Comparison of ENCODE assay signal across 9 cellular contexts in genomic region chr10:69389827-69390490, GRCh38. TPM values are rescaled to one million over a fixed set of nuclear protein-coding genes. Genes with fewer than 3 reads are reported as not detected.
A peak's percentile ranks its signal among the peaks of the same experiment; 100 is the strongest.
DNase-seq lines count a peak whose midpoint lies in the region; ATAC-seq and TF ChIP-seq lines count a peak whose summit lies in the region.
"Had no signal": no experiment of that assay in that cellular context is flagged by ENCODE, and none has a peak within 500 bp of the region (broad histone marks: within the 10 kb centered on the region; RNA-seq: fewer than 3 reads in every experiment).

No MANE protein-coding gene starts in this region.

- ATAC-seq in WTC11 (peak; percentile 77), left ventricle myocardium superior (peak; percentile 62), HG03280 (IDR thresholded peaks at IDR 0.05; ENCODE audit: unreplicated experiment) (no peak), GM21786 (IDR thresholded peaks at IDR 0.05; ENCODE audit: unreplicated experiment) (no peak)

- CTCF ChIA-PET in WTC11 (lab: Charles Lee): interaction anchor here (0.7 to 3.0 kb wide), 17 partner anchors 9 to 167 kb away, joined by 3 to 31 read pairs (median 5); no protein-coding TSS in a partner anchor

- H3K27me3 ChIP-seq in ACC112 (ENCODE audit: insufficient read depth, low read length): no peaks in the 10 kb centered on the region
- H3K27me3 ChIP-seq in H7 (ENCODE audit: control insufficient read depth, insufficient read depth, low read length): no peaks in the 10 kb centered on the region

- H3K4me1 ChIP-seq in ACC112 (ENCODE audit: control insufficient read depth, insufficient read depth, low read length, unreplicated experiment): peaks cover 23% of the 10 kb centered on the region

- peaks cover 71% of the 10 kb centered on the region for H3K36me3 Mint-ChIP-seq in WTC11

- H3K4me3 ChIP-seq in ACC112 (ENCODE audit: low read depth, low read length): no peak overlapping the region
- H3K4me3 ChIP-seq in H7 (ENCODE audit: insufficient read depth, low read depth, low read length): no peak overlapping the region

- H3K27me3 Mint-ChIP-seq in WTC11 (ENCODE audit: low read depth): no peaks in the 10 kb centered on the region

- POLR2A ChIA-PET in WTC11 (lab: Charles Lee): interaction anchor here (0.9 to 1.8 kb wide), 8 partner anchors 14 to 77 kb away, joined by 3 to 7 read pairs (median 3); no protein-coding TSS in a partner anchor

- H3K36me3 ChIP-seq in ACC112 (ENCODE audit: insufficient read depth, low read length) (peaks cover 21% of the 10 kb centered on the region; the same call in 1 of the 2 replicates), H7 (replicated peaks; ENCODE audit: control insufficient read depth, insufficient read depth, low read length) (peaks cover 51% of the 10 kb centered on the region)

- peak overlapping the region; percentile 98 for H3K27ac Mint-ChIP-seq in WTC11

- H3K4me1 Mint-ChIP-seq in WTC11: peaks cover 42% of the 10 kb centered on the region

- intact Hi-C loops in left ventricle myocardium superior (cut with micrococcal nuclease): loop anchor here (5.0 kb wide), 1 partner anchor 153 kb away; no protein-coding TSS in a partner anchor

- H3K79me2 ChIP-seq in ACC112 (ENCODE audit: control insufficient read depth, insufficient read depth, low read length, unreplicated experiment): no peaks in the 10 kb centered on the region

- DNase-seq in H7 (peak; percentile 88), WTC11 (ENCODE audit: low spot score) (peak; percentile 59), left ventricle myocardium superior (peak; percentile 62), COLO668 (lab: John Stamatoyannopoulos, UW; ENCODE audit: unreplicated experiment) (no peak), NAMALWA (ENCODE audit: low spot score) (no peak)
- DNase-seq: activated CD8-positive, alpha-beta memory T cell treated with anti-CD3 and anti-CD28 coated beads for 24 hours had no signal

- no peak overlapping the region for H2AFZ ChIP-seq in ACC112 (ENCODE audit: low read length, unreplicated experiment)

- peak overlapping the region; percentile 47 for H3K27ac ChIP-seq in ACC112 (ENCODE audit: low read depth, low read length)

- no peak for TF ChIP-seq CTCF in WTC11 (IDR thresholded peaks at IDR 0.05)

- peaks cover 4% of the 10 kb centered on the region; the same call in 1 of the 2 replicates for H3K9me3 Mint-ChIP-seq in WTC11

- no peak overlapping the region; the same call in 1 of the 2 replicates for H3K4me3 Mint-ChIP-seq in WTC11

TF ChIP-seq in WTC11, 78 proteins besides CTCF, POLR2A, EP300 and RAD21:
- TF ChIP-seq NR3C1 (CRISPR knock-in tag; conservative IDR thresholded peaks at IDR 0.05; ENCODE audit: low read depth) (no peak), SP1 (CRISPR knock-in tag; conservative IDR thresholded peaks at IDR 0.05) (0 out of 2 replicates have a peak, but pooled peaks have one; percentile 42), ZNF671 (CRISPR knock-in tag; IDR thresholded peaks at IDR 0.05) (0 out of 2 replicates have a peak, but pooled peaks have one; percentile 24), ELF4 (CRISPR knock-in tag; IDR thresholded peaks at IDR 0.05; ENCODE audit: low read depth) (no peak), ZNF423 (CRISPR knock-in tag; IDR thresholded peaks at IDR 0.05) (peak; percentile 75)
- TF ChIP-seq, protein P1, sequence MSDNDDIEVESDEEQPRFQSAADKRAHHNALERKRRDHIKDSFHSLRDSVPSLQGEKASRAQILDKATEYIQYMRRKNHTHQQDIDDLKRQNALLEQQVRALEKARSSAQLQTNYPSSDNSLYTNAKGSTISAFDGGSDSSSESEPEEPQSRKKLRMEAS (CRISPR knock-in tag; IDR thresholded peaks at IDR 0.05): 0 out of 2 replicates have a peak, but pooled peaks have one; percentile 22
TF ChIP-seq in WTC11: peak in this region for 4.

RNA-seq across cellular contexts. Expression of gene TACR2, which starts 26.8 kb away (rescaled TPM):
- 0.48 TPM in 1 of 2 replicates, not detected in the other for total RNA-seq in H7 (2014; rRNA removed; shearing (Covaris generic))
- total RNA-seq in WTC11 (2021): 0.20 TPM in 1 of 3 replicates, not detected in the others
- total RNA-seq in left ventricle myocardium superior: not detected

Comparison
In these comparisons a context has a peak if more than half of its experiments do, and no peak if none do; other contexts are left out.
1. DNase-seq: peak in H7 (single experiment), WTC11 (single experiment) and left ventricle myocardium superior (single experiment); none in COLO668 (single experiment) and NAMALWA (single experiment).
2. ATAC-seq: peak in WTC11 (single experiment) and left ventricle myocardium superior (single experiment); none in HG03280 (single experiment) and GM21786 (single experiment).